In the genomic region with DNA sequence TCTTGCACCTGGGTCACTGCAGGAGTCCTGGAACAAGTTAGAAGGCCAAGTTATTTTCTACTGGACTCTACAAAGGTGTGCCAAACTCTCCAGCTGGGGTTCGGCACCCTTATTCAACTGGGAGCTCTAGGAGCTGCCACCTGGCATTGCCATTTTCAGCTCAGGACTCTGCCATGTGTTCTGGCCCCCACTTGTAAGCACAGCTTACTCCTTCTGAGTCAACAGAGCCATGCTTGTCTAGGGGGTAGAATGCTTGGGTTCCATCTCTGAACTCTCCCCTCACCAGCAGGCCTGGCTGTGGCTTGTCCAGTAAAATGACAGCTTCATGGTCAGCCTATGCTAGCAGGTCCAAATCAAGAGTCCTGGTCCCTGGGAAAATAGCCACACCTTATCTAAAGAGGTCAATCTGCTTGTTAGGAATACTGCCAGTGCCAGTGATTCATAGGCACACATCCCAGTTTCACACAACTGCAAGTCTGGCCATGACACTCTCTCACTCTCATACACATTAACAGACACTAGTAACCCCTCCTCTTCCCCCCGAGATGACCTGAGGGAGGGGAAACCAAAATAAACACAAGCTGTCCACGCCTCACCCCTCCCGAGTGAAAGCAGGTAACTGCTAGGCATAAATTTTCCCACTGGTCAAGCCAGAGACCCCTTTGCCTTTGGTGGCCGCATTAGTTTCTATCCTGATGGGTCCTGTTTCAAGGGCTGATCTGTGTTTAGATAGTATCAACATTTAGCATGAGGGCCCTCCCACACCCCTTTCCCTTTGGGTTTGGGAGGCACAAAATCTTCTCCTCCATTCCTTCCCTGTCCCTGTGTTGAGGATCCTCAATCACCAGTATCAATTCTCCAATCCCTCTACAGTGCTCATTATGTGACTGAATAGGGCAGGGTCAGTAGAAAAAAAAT, we compare ENCODE assay signal across 17 cellular contexts.
DNase-seq lines count a peak whose midpoint lies in the region; ATAC-seq, FAIRE-seq and TF ChIP-seq lines count a peak whose summit lies in the region.
"Had no signal": no experiment of that assay in that cellular context is flagged by ENCODE, and none has a peak within 500 bp of the region (broad histone marks: within the 10 kb centered on the region; RNA-seq: fewer than 3 reads in every experiment).

No MANE protein-coding gene starts in this region.

- H3K9me3 Mint-ChIP-seq in activated CD8-positive, alpha-beta T cell treated with anti-CD3 and anti-CD28 coated beads, Interleukin-2, amount 10 ng/mL, durations not matched to agents 7 days and 5 days (ENCODE audit: insufficient read depth): no peaks in the 10 kb centered on the region
- H3K9me3 Mint-ChIP-seq: activated T-cell treated with anti-CD3 and anti-CD28 coated beads, Interleukin-2, amount 50 U/mL, for 4 hours; stimulated activated memory B cell treated with anti-CD40 and anti-IgM and Interleukin-4, amounts not matched to agents 10 μg/mL and 1 μg/mL and 100 μg/mL, for 72 hours had no signal

- H3K4me1 ChIP-seq in right atrium auricular region (peaks cover 0 to 54% of the 10 kb centered on the region in 2 donors), pancreas (peaks cover 36 to 70% (median 49%) of the 10 kb centered on the region in 3 donors)

- WGBS in pancreas, 2 donors: 20 to 22% methylated on average over 5 of the region's 5 CpGs

- CTCF ChIA-PET in activated CD8-positive, alpha-beta T cell treated with anti-CD3 and anti-CD28 coated beads, Interleukin-2, amount 10 ng/mL, durations not matched to agents 7 days and 5 days (lab: Charles Lee): no interaction called here

- DNase-seq in HK-2 (ENCODE audit: unreplicated experiment) (peak; percentile 22), bronchial epithelial cell (ENCODE audit: low read depth) (peak; percentile 50), right atrium auricular region (ENCODE audit: low spot score) (no peak), pancreas (peak; percentile 35 to 86 (median 72)), ACHN (no peak), HuH-7 (ENCODE audit: low spot score) (no peak)
- no peak for DNase-seq in activated CD8-positive, alpha-beta T cell treated with anti-CD3 and anti-CD28 coated beads, Interleukin-2, amount 10 ng/mL, durations not matched to agents 7 days and 5 days
- DNase-seq: activated T-cell treated with anti-CD3 and anti-CD28 coated beads, Interleukin-2, amount 50 U/mL, for 4 hours; anterior cingulate cortex; effector CD4-positive, alpha-beta T cell; GDM1; NCI-H2171 treated with DMSO at 0.1 percent for 48 hours; psoas muscle; stimulated activated CD4-positive, alpha-beta T cell treated with anti-CD3 and anti-CD28 coated beads, Interleukin-4, amount 100 ng/mL, for 24 hours had no signal

- H3K4me1 Mint-ChIP-seq in activated CD8-positive, alpha-beta T cell treated with anti-CD3 and anti-CD28 coated beads, Interleukin-2, amount 10 ng/mL, durations not matched to agents 7 days and 5 days (ENCODE audit: low read depth): no peaks in the 10 kb centered on the region
- H3K4me1 Mint-ChIP-seq: stimulated activated memory B cell treated with anti-CD40 and anti-IgM and Interleukin-4, amounts not matched to agents 10 μg/mL and 1 μg/mL and 100 μg/mL, for 72 hours had no signal

- intact Hi-C loops in pancreas (cut with DNase I): no loop called here

- no peak overlapping the region for H3K4me3 Mint-ChIP-seq in activated CD8-positive, alpha-beta T cell treated with anti-CD3 and anti-CD28 coated beads, Interleukin-2, amount 10 ng/mL, durations not matched to agents 7 days and 5 days
- H3K4me3 Mint-ChIP-seq: activated T-cell treated with anti-CD3 and anti-CD28 coated beads, Interleukin-2, amount 50 U/mL, for 4 hours; stimulated activated memory B cell treated with anti-CD40 and anti-IgM and Interleukin-4, amounts not matched to agents 10 μg/mL and 1 μg/mL and 100 μg/mL, for 72 hours had no signal

- H3K4me3 ChIP-seq in bronchial epithelial cell (ENCODE audit: low read depth, low read length) (no peak overlapping the region), right atrium auricular region (no peak overlapping the region), pancreas (peak overlapping the region in 1 of 4 donors; percentile 11)
- H3K4me3 ChIP-seq: psoas muscle had no signal

- peak overlapping the region; percentile 23 to 69 for H3K27ac ChIP-seq in right atrium auricular region
- peak overlapping the region; percentile 64 to 90 (median 80) for H3K27ac ChIP-seq in pancreas
- H3K27ac ChIP-seq: psoas muscle had no signal

- POLR2A ChIA-PET in activated CD8-positive, alpha-beta T cell treated with anti-CD3 and anti-CD28 coated beads, Interleukin-2, amount 10 ng/mL, durations not matched to agents 7 days and 5 days (lab: Charles Lee): no interaction called here

- H3K27me3 ChIP-seq in bronchial epithelial cell (ENCODE audit: control insufficient read depth, insufficient read depth, low read length): no peaks in the 10 kb centered on the region
- no peaks in the 10 kb centered on the region for H3K27me3 ChIP-seq in right atrium auricular region
- no peaks in the 10 kb centered on the region for H3K27me3 ChIP-seq in pancreas

- H3K27ac Mint-ChIP-seq in activated CD8-positive, alpha-beta T cell treated with anti-CD3 and anti-CD28 coated beads, Interleukin-2, amount 10 ng/mL, durations not matched to agents 7 days and 5 days: no peak overlapping the region
- H3K27ac Mint-ChIP-seq: stimulated activated memory B cell treated with anti-CD40 and anti-IgM and Interleukin-4, amounts not matched to agents 10 μg/mL and 1 μg/mL and 100 μg/mL, for 72 hours had no signal

- H3K9me3 ChIP-seq in right atrium auricular region (no peaks in the 10 kb centered on the region), pancreas (no peaks in the 10 kb centered on the region)
- H3K9me3 ChIP-seq: psoas muscle had no signal

- ATAC-seq in pancreas: peak; percentile 73 to 84 (median 82)
- no peak for ATAC-seq in activated CD8-positive, alpha-beta T cell treated with anti-CD3 and anti-CD28 coated beads, Interleukin-2, amount 10 ng/mL, durations not matched to agents 7 days and 5 days
- ATAC-seq in HG02678 (IDR thresholded peaks at IDR 0.05; ENCODE audit: unreplicated experiment): no peak
- ATAC-seq: activated T-cell treated with anti-CD3 and anti-CD28 coated beads, Interleukin-2, amount 50 U/mL, for 4 hours; HCT116; stimulated activated memory B cell treated with anti-CD40 and anti-IgM and Interleukin-4, amounts not matched to agents 10 μg/mL and 1 μg/mL and 100 μg/mL, for 72 hours had no signal

- peaks cover 5% of the 10 kb centered on the region for H3K27me3 Mint-ChIP-seq in activated CD8-positive, alpha-beta T cell treated with anti-CD3 and anti-CD28 coated beads, Interleukin-2, amount 10 ng/mL, durations not matched to agents 7 days and 5 days (ENCODE audit: low read depth)

- FAIRE-seq in bronchial epithelial cell (lab: Jason Lieb, UNC): no peak
- no peak for FAIRE-seq in pancreas (lab: Jason Lieb, UNC)

- TF ChIP-seq CTCF in bronchial epithelial cell (IDR thresholded peaks at IDR 0.05; ENCODE audit: insufficient read depth, low read length, severe bottlenecking) (no peak), right atrium auricular region (IDR thresholded peaks at IDR 0.05) (no peak), pancreas (IDR thresholded peaks at IDR 0.05) (no peak)

- H3K36me3 Mint-ChIP-seq in activated CD8-positive, alpha-beta T cell treated with anti-CD3 and anti-CD28 coated beads, Interleukin-2, amount 10 ng/mL, durations not matched to agents 7 days and 5 days (ENCODE audit: low read depth): no peaks in the 10 kb centered on the region
- H3K36me3 Mint-ChIP-seq: stimulated activated memory B cell treated with anti-CD40 and anti-IgM and Interleukin-4, amounts not matched to agents 10 μg/mL and 1 μg/mL and 100 μg/mL, for 72 hours had no signal

- H3K36me3 ChIP-seq in bronchial epithelial cell (ENCODE audit: control insufficient read depth, insufficient read depth, low read length) (no peaks in the 10 kb centered on the region), right atrium auricular region (no peaks in the 10 kb centered on the region), pancreas (no peaks in the 10 kb centered on the region)

- in situ Hi-C loops in ACHN (cut with HindIII; ENCODE audit: low pct_ligation_motif_present, low pct_unique_long_range_greater_than_20kb, low sequenced_read_pairs): no loop called here

Comparison
In these comparisons a context has a peak if more than half of its experiments do, and no peak if none do; other contexts are left out.
1. DNase-seq: peak in HK-2 (single experiment), bronchial epithelial cell (single experiment) and pancreas (6 of 6); none in right atrium auricular region (single experiment), activated CD8-positive, alpha-beta T cell treated with anti-CD3 and anti-CD28 coated beads, Interleukin-2, amount 10 ng/mL, durations not matched to agents 7 days and 5 days (single experiment), ACHN (single experiment) and HuH-7 (single experiment).
2. ATAC-seq: peak in pancreas (4 of 4); none in activated CD8-positive, alpha-beta T cell treated with anti-CD3 and anti-CD28 coated beads, Interleukin-2, amount 10 ng/mL, durations not matched to agents 7 days and 5 days (single experiment) and HG02678 (single experiment).